10 cellular contexts compared by ENCODE assay signal in the genomic region with DNA sequence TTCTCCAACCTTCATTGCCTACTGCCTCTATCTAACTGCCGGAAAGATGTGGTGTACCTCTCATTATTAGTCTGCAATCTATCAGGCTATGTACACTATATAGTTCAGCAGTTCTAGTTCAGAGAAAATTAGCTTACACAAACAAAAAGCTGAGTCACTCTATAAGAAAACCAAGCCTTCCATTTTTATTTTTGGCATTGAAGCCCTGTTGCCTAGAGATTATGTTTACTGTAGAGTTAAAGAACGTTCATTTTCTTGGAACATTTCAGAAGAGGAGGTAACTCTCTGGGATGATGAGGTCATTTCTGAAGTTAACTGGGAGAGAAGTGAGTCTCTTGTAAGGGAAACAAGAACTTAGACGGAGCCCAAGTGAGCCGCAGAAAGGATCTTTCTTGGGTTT.
DNase-seq lines count a peak whose midpoint lies in the region; ATAC-seq and TF ChIP-seq lines count a peak whose summit lies in the region.
"Had no signal": no experiment of that assay in that cellular context is flagged by ENCODE, and none has a peak within 500 bp of the region (broad histone marks: within the 10 kb centered on the region; RNA-seq: fewer than 3 reads in every experiment).

No MANE protein-coding gene starts in this region.

- H3K27me3 ChIP-seq in brain microvascular endothelial cell (replicated peaks) (no peaks in the 10 kb centered on the region), lung (ENCODE audit: control insufficient read depth, insufficient read depth) (no peaks in the 10 kb centered on the region)

- CTCF ChIA-PET in OCI-LY7 (lab: Charles Lee; ENCODE audit: unreplicated experiment) = no interaction called here

- 59 to 66% methylated on average over 4 of the region's 4 CpGs for WGBS in lung, 2 donors

- no peak overlapping the region for H3K4me2 ChIP-seq in OCI-LY7 (ENCODE audit: low read length)

- intact Hi-C loops in OCI-LY7 (cut with micrococcal nuclease; ENCODE audit: unreplicated experiment) = no loop called here

- POLR2A ChIA-PET in OCI-LY7 (lab: Charles Lee) = interaction anchor here (0.6 kb wide), 1 partner anchor 383 kb away, joined by 3 read pairs; no protein-coding TSS in a partner anchor

- no peaks in the 10 kb centered on the region for H4K20me1 ChIP-seq in OCI-LY7 (ENCODE audit: insufficient read depth, low read length)

- H2AFZ ChIP-seq in OCI-LY7 (ENCODE audit: low read length) = no peak overlapping the region

- BruUV-seq in OCI-LY7 (replicated peaks; lab: Mats Ljungman, UMichigan) = no TSS peak

- no peak for TF ChIP-seq CTCF in brain microvascular endothelial cell (IDR thresholded peaks at IDR 0.05; ENCODE audit: low read depth, low read length, missing control alignments)
- TF ChIP-seq CTCF in lung (IDR thresholded peaks at IDR 0.05; ENCODE audit: control extremely low read depth, extremely low read depth) = no peak
- TF ChIP-seq CTCF in OCI-LY7 (conservative IDR thresholded peaks at IDR 0.05; ENCODE audit: low read length) = no peak

- H3K4me3 ChIP-seq in brain microvascular endothelial cell (ENCODE audit: low read depth, low read length) = no peak overlapping the region
- no peak overlapping the region for H3K4me3 ChIP-seq in lung
- no peak overlapping the region for H3K4me3 ChIP-seq in OCI-LY7 (ENCODE audit: low read depth, low read length, poor library complexity, severe bottlenecking)
- H3K4me3 ChIP-seq: coronary artery had no signal

- DNase-seq in AG08395 (ENCODE audit: low spot score) (peak; percentile 45), M059J (ENCODE audit: low read depth) (peak; percentile 90), brain microvascular endothelial cell (peak; percentile 80), lung (ENCODE audit: low spot score) (no peak), COLO668 (lab: John Stamatoyannopoulos, UW; ENCODE audit: unreplicated experiment) (no peak), OCI-LY7 (ENCODE audit: low spot score) (no peak), HK-2 (ENCODE audit: unreplicated experiment) (no peak)
- DNase-seq: NCI-H510A had no signal

- no peaks in the 10 kb centered on the region for H3K36me3 ChIP-seq in brain microvascular endothelial cell (replicated peaks)
- H3K36me3 ChIP-seq in lung (ENCODE audit: control insufficient read depth in 2 of 2, insufficient read depth in 2 of 2, low read length in 2 of 2) = no peaks in the 10 kb centered on the region
- H3K36me3 ChIP-seq in OCI-LY7 (ENCODE audit: insufficient read depth, low read length) = no peaks in the 10 kb centered on the region

- no peaks in the 10 kb centered on the region for H3K4me1 ChIP-seq in lung (ENCODE audit: control insufficient read depth in 2 of 2, insufficient read depth in 2 of 2, low read length in 2 of 2)
- H3K4me1 ChIP-seq in OCI-LY7 (ENCODE audit: insufficient read depth, low read length, poor library complexity, severe bottlenecking) = no peaks in the 10 kb centered on the region

- H3K27ac ChIP-seq in brain microvascular endothelial cell (peak overlapping the region; percentile 73), lung (ENCODE audit: low read depth in 1 of 2, low read length in 1 of 2) (peak overlapping the region in 1 of 2 donors; percentile 17), OCI-LY7 (ENCODE audit: low read depth, low read length, poor library complexity, severe bottlenecking) (no peak overlapping the region)

- ATAC-seq in lung (ENCODE audit: insufficient read depth, low FRiP score) = peak; percentile 59
- no peak for ATAC-seq in GM18867 (IDR thresholded peaks at IDR 0.05; ENCODE audit: unreplicated experiment)

- H3K79me2 ChIP-seq in OCI-LY7 (ENCODE audit: insufficient read depth, low read depth, low read length) = no peaks in the 10 kb centered on the region

- in situ Hi-C loops in brain microvascular endothelial cell (cut with HindIII; ENCODE audit: low pct_ligation_motif_present, low sequenced_read_pairs) = no loop called here

- H3K9me3 ChIP-seq in lung (ENCODE audit: control insufficient read depth in 2 of 2, insufficient read depth in 1 of 2, low read length in 1 of 2) (peaks cover 0 to 2% of the 10 kb centered on the region in 2 donors), OCI-LY7 (ENCODE audit: low read length) (no peaks in the 10 kb centered on the region)

- H3K9me2 ChIP-seq in OCI-LY7 (ENCODE audit: insufficient read depth, low read length) = no peaks in the 10 kb centered on the region

Comparison
In these comparisons a context has a peak if more than half of its experiments do, and no peak if none do; other contexts are left out.
1. DNase-seq: peak in AG08395 (single experiment), M059J (single experiment) and brain microvascular endothelial cell (single experiment); none in lung (single experiment), COLO668 (single experiment), OCI-LY7 (single experiment) and HK-2 (single experiment).